ENCODE assay signal across 24 cellular contexts in the genomic region with DNA sequence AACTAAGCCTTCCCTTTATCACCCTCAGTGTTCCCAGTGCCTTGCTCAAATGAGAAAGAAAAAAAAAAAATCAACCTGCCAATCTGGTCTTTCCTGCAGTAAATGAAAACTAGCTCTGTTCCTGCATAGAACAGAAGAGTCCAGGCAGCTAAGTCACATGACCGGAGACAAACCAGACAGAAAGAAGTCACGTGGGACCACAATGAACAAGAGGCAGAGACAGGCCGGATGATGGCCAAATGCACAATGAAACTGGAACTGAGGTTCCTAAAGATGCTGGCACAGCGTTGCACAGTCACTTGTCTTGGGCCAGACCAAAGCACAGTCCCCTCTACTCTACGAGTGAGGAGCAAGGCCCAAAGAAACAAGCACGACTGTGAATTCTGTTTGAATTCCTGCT.
DNase-seq lines count a peak whose midpoint lies in the region; ATAC-seq and TF ChIP-seq lines count a peak whose summit lies in the region.
"Had no signal": no experiment of that assay in that cellular context is flagged by ENCODE, and none has a peak within 500 bp of the region (broad histone marks: within the 10 kb centered on the region; RNA-seq: fewer than 3 reads in every experiment).

No MANE protein-coding gene starts in this region.

- no peak for TF ChIP-seq CTCF in GM13976 (IDR thresholded peaks at IDR 0.05; ENCODE audit: borderline replicate concordance, control extremely low read depth, extremely low read depth, insufficient read depth, missing control alignments)

- DNase-seq in G401 (ENCODE audit: low spot score) (peak; percentile 76), hippocampal formation (lab: John Stamatoyannopoulos, UW) (peak; percentile 30 to 70), putamen (ENCODE audit: low spot score) (peak; percentile 84), GM13976 (ENCODE audit: low spot score) (no peak), NCI-H526 treated with DMSO at 0.1 percent for 48 hours (lab: John Stamatoyannopoulos, UW) (no peak)
- DNase-seq: activated CD8-positive, alpha-beta memory T cell treated with anti-CD3 and anti-CD28 coated beads, Interleukin-2, amount 50 U/mL, for 48 hours; activated naive CD8-positive, alpha-beta T cell treated with anti-CD3 and anti-CD28 coated beads, Interleukin-2, amount 10 ng/mL, durations not matched to agents 7 days and 5 days; body of pancreas; CD4-positive, alpha-beta memory T cell; colonic mucosa; DMS153; HFFc6; Karpas-422; left ventricle myocardium inferior; NCI-H1092 treated with DMSO at 0.1 percent for 48 hours; T-helper 2 cell had no signal

- no peak for ATAC-seq in HG03175 (IDR thresholded peaks at IDR 0.05; ENCODE audit: unreplicated experiment)
- no peak for ATAC-seq in HG02870 (IDR thresholded peaks at IDR 0.05; ENCODE audit: unreplicated experiment)
- ATAC-seq: body of pancreas; natural killer cell treated with Interleukin-12 subunit alpha and Interleukin-12 subunit beta and Interleukin-15 and Interleukin-18, amount 100 ng/mL, for 72 hours had no signal

- H3K27ac ChIP-seq in angular gyrus (ENCODE audit: low read depth, low read length) = peak overlapping the region; percentile 95
- H3K27ac ChIP-seq: body of pancreas, colonic mucosa, left ventricle myocardium inferior, parathyroid adenoma, SK-N-MC, vagina, VCaP had no signal

- in situ Hi-C loops in G401 (cut with HindIII; ENCODE audit: low sequenced_read_pairs) = no loop called here
- in situ Hi-C loops in GM13976 (cut with MboI; ENCODE audit: low sequenced_read_pairs, unreplicated experiment) = no loop called here

Comparison
In these comparisons a context has a peak if more than half of its experiments do, and no peak if none do; other contexts are left out.
1. DNase-seq: peak in G401 (single experiment), hippocampal formation (2 of 2) and putamen (single experiment); none in GM13976 (single experiment) and NCI-H526 treated with DMSO at 0.1 percent for 48 hours (single experiment).